In the genomic region with DNA sequence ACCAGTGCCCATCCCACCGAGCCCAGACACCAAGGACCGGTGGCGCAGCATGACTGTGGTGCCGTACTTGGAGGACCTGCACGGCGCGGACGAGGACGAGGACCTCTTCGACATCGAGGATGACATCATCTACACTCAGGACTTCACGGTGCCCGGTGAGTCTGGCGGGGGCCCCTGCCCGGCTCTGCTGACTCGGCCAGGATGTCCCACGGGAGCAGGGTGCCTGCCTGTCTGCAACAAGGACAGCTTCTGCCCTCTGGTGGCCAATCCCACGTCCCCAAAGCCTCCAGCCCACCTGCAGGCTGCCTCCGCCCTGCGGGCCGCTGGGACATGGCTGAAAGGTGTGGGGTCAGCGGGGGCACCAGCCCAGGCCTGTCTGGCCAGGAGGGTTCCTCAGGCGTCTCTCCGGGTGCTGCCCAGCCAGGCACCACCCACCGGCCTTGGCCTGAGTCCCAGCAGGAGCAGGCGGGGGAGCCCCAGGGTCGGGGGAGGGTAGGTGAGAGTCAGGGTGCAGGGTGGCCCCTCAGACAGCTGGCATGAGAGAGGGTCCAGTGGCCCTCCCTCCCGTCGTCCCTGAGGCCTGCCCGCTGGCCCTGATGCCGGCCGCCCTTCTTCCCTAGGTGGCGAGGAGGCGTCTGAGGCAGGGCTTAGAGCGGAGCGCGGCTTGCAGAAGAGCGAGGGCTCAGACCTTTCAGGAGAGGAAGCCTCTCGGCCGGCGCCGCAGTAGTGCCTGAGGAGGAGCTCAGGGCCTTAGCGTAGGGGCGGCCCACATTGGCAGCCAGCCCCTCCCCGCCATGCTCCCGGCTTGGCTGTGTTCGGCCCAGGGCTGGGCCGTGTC, we compare ENCODE assay signal across 9 cellular contexts. TPM values are rescaled to one million over a fixed set of nuclear protein-coding genes. Genes with fewer than 3 reads are reported as not detected.
DNase-seq lines count a peak whose midpoint lies in the region; ATAC-seq and TF ChIP-seq lines count a peak whose summit lies in the region.
"Had no signal": no experiment of that assay in that cellular context is flagged by ENCODE, and none has a peak within 500 bp of the region (broad histone marks: within the 10 kb centered on the region; RNA-seq: fewer than 3 reads in every experiment).

No MANE protein-coding gene starts in this region.

- H3K27me3 ChIP-seq in Peyer's patch (no peaks in the 10 kb centered on the region), thoracic aorta (replicated peaks; ENCODE audit: insufficient read depth) (no peaks in the 10 kb centered on the region)

- peaks cover 0 to 82% (median 0%) of the 10 kb centered on the region in 3 donors for H3K36me3 ChIP-seq in Peyer's patch
- peaks cover 52% of the 10 kb centered on the region for H3K36me3 ChIP-seq in thoracic aorta

- H3K4me1 ChIP-seq in Peyer's patch (peaks cover 0 to 7% (median 0%) of the 10 kb centered on the region in 4 donors), thoracic aorta (ENCODE audit: control insufficient read depth in 1 of 2, low read depth in 2 of 2) (peaks cover 6 to 39% of the 10 kb centered on the region in 2 donors)

- ATAC-seq in activated naive CD4-positive, alpha-beta T cell treated with anti-CD3 and anti-CD28 coated beads, Interleukin-2, amount 50 U/mL, for 72 hours, result peak; percentile 15 to 54
- no peak for ATAC-seq in thoracic aorta (ENCODE audit: insufficient number of reproducible peaks, low FRiP score, low read depth)
- ATAC-seq in GM19395 (IDR thresholded peaks at IDR 0.05; ENCODE audit: unreplicated experiment), result no peak
- ATAC-seq: left colon had no signal

- TF ChIP-seq CTCF in Peyer's patch (IDR thresholded peaks at IDR 0.05) (peak in 4 of 6 experiments; percentile 10 to 44 (median 38)), fibroblast of pulmonary artery (IDR thresholded peaks at IDR 0.05; ENCODE audit: low read length, missing control alignments) (peak; percentile 45), thoracic aorta (IDR thresholded peaks at IDR 0.05) (peak; percentile 37)

- H3K27ac Mint-ChIP-seq in activated naive CD4-positive, alpha-beta T cell treated with anti-CD3 and anti-CD28 coated beads, Interleukin-2, amount 50 U/mL, for 72 hours, result no peak overlapping the region

- H3K36me3 Mint-ChIP-seq in activated naive CD4-positive, alpha-beta T cell treated with anti-CD3 and anti-CD28 coated beads, Interleukin-2, amount 50 U/mL, for 72 hours, result no peaks in the 10 kb centered on the region

- H3K4me3 ChIP-seq in Peyer's patch (no peak overlapping the region), fibroblast of pulmonary artery (replicated peaks; ENCODE audit: low read depth, low read length) (no peak overlapping the region), thoracic aorta (no peak overlapping the region)

- no peaks in the 10 kb centered on the region for H3K9me3 ChIP-seq in Peyer's patch
- H3K9me3 ChIP-seq in thoracic aorta, result no peaks in the 10 kb centered on the region

- H3K9me3 Mint-ChIP-seq in activated naive CD4-positive, alpha-beta T cell treated with anti-CD3 and anti-CD28 coated beads, Interleukin-2, amount 50 U/mL, for 72 hours, result no peaks in the 10 kb centered on the region

- DNase-seq in activated naive CD4-positive, alpha-beta T cell treated with anti-CD3 and anti-CD28 coated beads, Interleukin-2, amount 50 U/mL, for 72 hours (ENCODE audit: low spot score in 2 of 2), result no peak
- DNase-seq in activated naive CD4-positive, alpha-beta T cell treated with Interleukin-2 at 50 U/mL for 16 hours, result no peak
- DNase-seq in Peyer's patch (peak in 1 of 3 donors; percentile 67), fibroblast of pulmonary artery (ENCODE audit: low read depth) (peak; percentile 55), thoracic aorta (ENCODE audit: low spot score) (no peak), mesenteric fat pad (ENCODE audit: low spot score) (no peak)
- no peak for DNase-seq in stimulated activated CD4-positive, alpha-beta T cell treated with anti-CD3 and anti-CD28 coated beads, Interleukin-4, amount 100 ng/mL, for 4 hours

- TF ChIP-seq POLR2A in Peyer's patch (IDR thresholded peaks at IDR 0.05), result no peak

- H3K27ac ChIP-seq in Peyer's patch, result no peak overlapping the region
- no peak overlapping the region for H3K27ac ChIP-seq in thoracic aorta

RNA-seq across cellular contexts. Expression of a gene that starts 14.6 kb away (rescaled TPM):
- 1 to 10 TPM; 1.0 to 1.6 TPM for total RNA-seq in activated naive CD4-positive, alpha-beta T cell treated with anti-CD3 and anti-CD28 coated beads, Interleukin-2, amount 50 U/mL, for 72 hours
- total RNA-seq in Peyer's patch, result 1 to 10 TPM in 1 of 4 donors, not detected in 3; 1.9 TPM
- total RNA-seq in thoracic aorta, result 1 to 10 TPM in 1 of 2 donors, under 1 TPM in 1; 0.27 to 1.9 TPM
- 6.2 TPM for total RNA-seq in mesenteric fat pad

RNA-seq across cellular contexts. Expression of a gene that starts 17.7 kb away (rescaled TPM):
- 10 to 100 TPM; 73.1 to 86.4 TPM for total RNA-seq in activated naive CD4-positive, alpha-beta T cell treated with anti-CD3 and anti-CD28 coated beads, Interleukin-2, amount 50 U/mL, for 72 hours
- total RNA-seq in Peyer's patch, result 100 to 1,000 TPM in 3 of 4 donors, 10 to 100 TPM in 1; 98.4 to 135 (median 117) TPM
- 10 to 100 TPM; 60.2 to 70.0 TPM for total RNA-seq in thoracic aorta
- total RNA-seq in mesenteric fat pad, result 60.8 TPM

RNA-seq across cellular contexts. Expression of a gene that starts 18.3 kb away (rescaled TPM):
- total RNA-seq in activated naive CD4-positive, alpha-beta T cell treated with anti-CD3 and anti-CD28 coated beads, Interleukin-2, amount 50 U/mL, for 72 hours, result 100 to 1,000 TPM; 114 to 201 TPM
- total RNA-seq in Peyer's patch (100 to 1,000 TPM in 3 of 4 donors, 10 to 100 TPM in 1; 88.3 to 299 (median 206) TPM), thoracic aorta (10 to 100 TPM; 40.4 to 45.1 TPM), mesenteric fat pad (189 TPM)

RNA-seq across cellular contexts. Expression of a gene that starts 25.1 kb away (rescaled TPM):
- 100 to 1,000 TPM in 1 of 2 donors, 10 to 100 TPM in 1; 52.9 to 113 TPM for total RNA-seq in activated naive CD4-positive, alpha-beta T cell treated with anti-CD3 and anti-CD28 coated beads, Interleukin-2, amount 50 U/mL, for 72 hours
- total RNA-seq in Peyer's patch (100 to 1,000 TPM in 1 of 4 donors, 10 to 100 TPM in 3; 34.7 to 205 (median 98.9) TPM), thoracic aorta (100 to 1,000 TPM in 1 of 2 donors, 10 to 100 TPM in 1; 80.1 to 124 TPM), mesenteric fat pad (156 TPM)

RNA-seq across cellular contexts. Expression of a gene that starts 45.9 kb away (rescaled TPM):
- 100 to 1,000 TPM; 148 to 157 TPM for total RNA-seq in activated naive CD4-positive, alpha-beta T cell treated with anti-CD3 and anti-CD28 coated beads, Interleukin-2, amount 50 U/mL, for 72 hours
- total RNA-seq in Peyer's patch (100 to 1,000 TPM; 258 to 623 (median 458) TPM), thoracic aorta (100 to 1,000 TPM; 492 to 644 TPM), mesenteric fat pad (243 TPM)

Comparison
In these comparisons a context has a peak if more than half of its experiments do, and no peak if none do; other contexts are left out.
1. ATAC-seq: peak in activated naive CD4-positive, alpha-beta T cell treated with anti-CD3 and anti-CD28 coated beads, Interleukin-2, amount 50 U/mL, for 72 hours (2 of 2); none in thoracic aorta (single experiment) and GM19395 (single experiment).
2. Peak in every context shown above with its lines, with median percentiles within 50 percentile points of each other: CTCF ChIP-seq.